Comparison of ENCODE assay signal across 9 cellular contexts in genomic region chr2:187553908-187554703, GRCh38. TPM values are rescaled to one million over a fixed set of nuclear protein-coding genes. Genes with fewer than 3 reads are reported as not detected.
A peak's percentile ranks its signal among the peaks of the same experiment; 100 is the strongest.
DNase-seq lines count a peak whose midpoint lies in the region; ATAC-seq and TF ChIP-seq lines count a peak whose summit lies in the region.
"Had no signal": no experiment of that assay in that cellular context is flagged by ENCODE, and none has a peak within 500 bp of the region (broad histone marks: within the 10 kb centered on the region; RNA-seq: fewer than 3 reads in every experiment).

Gene TFPI (minus strand): TSS chr2:187554435. CDS start chr2:187503768, 50,667 bp downstream.

- TF ChIP-seq CTCF in heart right ventricle (IDR thresholded peaks at IDR 0.05) = no peak

- H3K4me3 Mint-ChIP-seq in T-helper 1 cell treated with Interleukin-12 subunit alpha and Interleukin-12 subunit beta and Interleukin-4 antibody, amounts not matched to agents 30 μg/mL and 1 μg/mL, for 36 hours = peak within 1 kb of the TSS; percentile 29
- peak within 1 kb of the TSS; percentile 55 for H3K4me3 Mint-ChIP-seq in activated T-helper 2 cell treated with anti-CD3 and anti-CD28 coated beads, Interferon-gamma antibody, Interleukin-2, Interleukin-4, amounts not matched to agents 10 μg/mL and 5 μg/mL and 100 μg/mL, durations not matched to agents 14 hours and 24 hours and 36 hours (ENCODE audit: low read depth)

- no peaks in the 10 kb centered on the region for H3K36me3 ChIP-seq in heart right ventricle
- no peaks in the 10 kb centered on the region for H3K36me3 ChIP-seq in rectal smooth muscle tissue (ENCODE audit: control insufficient read depth, insufficient read depth, low read length)

- no peaks in the 10 kb centered on the region for H3K27me3 ChIP-seq in heart right ventricle
- H3K27me3 ChIP-seq in rectal smooth muscle tissue (ENCODE audit: control insufficient read depth, insufficient read depth, low read length) = no peaks in the 10 kb centered on the region

- H3K36me3 Mint-ChIP-seq in T-helper 1 cell treated with Interleukin-12 subunit alpha and Interleukin-12 subunit beta and Interleukin-4 antibody, amounts not matched to agents 30 μg/mL and 1 μg/mL, for 36 hours (ENCODE audit: low read depth) = no peaks in the 10 kb centered on the region
- H3K36me3 Mint-ChIP-seq in activated T-helper 2 cell treated with anti-CD3 and anti-CD28 coated beads, Interferon-gamma antibody, Interleukin-2, Interleukin-4, amounts not matched to agents 10 μg/mL and 5 μg/mL and 100 μg/mL, durations not matched to agents 14 hours and 24 hours and 36 hours (ENCODE audit: low read depth) = no peaks in the 10 kb centered on the region
- H3K36me3 Mint-ChIP-seq: CD4-positive, CD25-positive, alpha-beta regulatory T cell had no signal

- H3K9me3 ChIP-seq in heart right ventricle = no peaks in the 10 kb centered on the region

- intact Hi-C loops in activated T-helper 2 cell treated with anti-CD3 and anti-CD28 coated beads, Interferon-gamma antibody, Interleukin-2, Interleukin-4, amounts not matched to agents 10 μg/mL and 5 μg/mL and 100 μg/mL, durations not matched to agents 14 hours and 24 hours and 36 hours (cut with micrococcal nuclease) = loop anchor here (1.0 to 2.0 kb wide), 2 partner anchors 32 to 43 kb away; no protein-coding TSS in a partner anchor
- intact Hi-C loops in heart right ventricle (cut with DNase I) = no loop called here

- H3K27me3 Mint-ChIP-seq in T-helper 1 cell treated with Interleukin-12 subunit alpha and Interleukin-12 subunit beta and Interleukin-4 antibody, amounts not matched to agents 30 μg/mL and 1 μg/mL, for 36 hours (ENCODE audit: low read depth) = peaks cover 1% of the 10 kb centered on the region
- H3K27me3 Mint-ChIP-seq in activated T-helper 2 cell treated with anti-CD3 and anti-CD28 coated beads, Interferon-gamma antibody, Interleukin-2, Interleukin-4, amounts not matched to agents 10 μg/mL and 5 μg/mL and 100 μg/mL, durations not matched to agents 14 hours and 24 hours and 36 hours (ENCODE audit: low read depth) = peaks cover 11% of the 10 kb centered on the region
- H3K27me3 Mint-ChIP-seq: CD4-positive, CD25-positive, alpha-beta regulatory T cell had no signal

- peaks cover 4% of the 10 kb centered on the region for H3K9me3 Mint-ChIP-seq in T-helper 1 cell treated with Interleukin-12 subunit alpha and Interleukin-12 subunit beta and Interleukin-4 antibody, amounts not matched to agents 30 μg/mL and 1 μg/mL, for 36 hours
- no peaks in the 10 kb centered on the region for H3K9me3 Mint-ChIP-seq in activated T-helper 2 cell treated with anti-CD3 and anti-CD28 coated beads, Interferon-gamma antibody, Interleukin-2, Interleukin-4, amounts not matched to agents 10 μg/mL and 5 μg/mL and 100 μg/mL, durations not matched to agents 14 hours and 24 hours and 36 hours

- H3K27ac ChIP-seq in heart right ventricle (peak within 1 kb of the TSS in 9 of 10 donors; percentile 44 to 86 (median 76)), rectal smooth muscle tissue (ENCODE audit: low read depth, low read length) (peak within 1 kb of the TSS; percentile 8)

- H3K4me1 Mint-ChIP-seq in T-helper 1 cell treated with Interleukin-12 subunit alpha and Interleukin-12 subunit beta and Interleukin-4 antibody, amounts not matched to agents 30 μg/mL and 1 μg/mL, for 36 hours (ENCODE audit: low read depth) = peaks cover 8% of the 10 kb centered on the region
- peaks cover 12% of the 10 kb centered on the region for H3K4me1 Mint-ChIP-seq in activated T-helper 2 cell treated with anti-CD3 and anti-CD28 coated beads, Interferon-gamma antibody, Interleukin-2, Interleukin-4, amounts not matched to agents 10 μg/mL and 5 μg/mL and 100 μg/mL, durations not matched to agents 14 hours and 24 hours and 36 hours (ENCODE audit: low read depth)

- H3K9ac ChIP-seq in rectal smooth muscle tissue (ENCODE audit: low read length) = no peak within 1 kb of the TSS

- peak in 7 of 8 donors; percentile 33 to 92 (median 91) for ATAC-seq in heart right ventricle

- WGBS in heart right ventricle, 2 donors = 18 to 24% methylated on average over 9 of the region's 9 CpGs

- peaks cover 0 to 24% (median 6%) of the 10 kb centered on the region in 9 donors for H3K4me1 ChIP-seq in heart right ventricle
- no peaks in the 10 kb centered on the region for H3K4me1 ChIP-seq in rectal smooth muscle tissue (ENCODE audit: control insufficient read depth, insufficient read depth, low read length)

- peak within 1 kb of the TSS in 9 of 10 donors; percentile 33 to 61 (median 56) for H3K4me3 ChIP-seq in heart right ventricle
- H3K4me3 ChIP-seq in rectal smooth muscle tissue (ENCODE audit: low read length) = peak within 1 kb of the TSS; percentile 26

- no peak within 1 kb of the TSS for H3K27ac Mint-ChIP-seq in T-helper 1 cell treated with Interleukin-12 subunit alpha and Interleukin-12 subunit beta and Interleukin-4 antibody, amounts not matched to agents 30 μg/mL and 1 μg/mL, for 36 hours
- peak within 1 kb of the TSS; percentile 42 for H3K27ac Mint-ChIP-seq in activated T-helper 2 cell treated with anti-CD3 and anti-CD28 coated beads, Interferon-gamma antibody, Interleukin-2, Interleukin-4, amounts not matched to agents 10 μg/mL and 5 μg/mL and 100 μg/mL, durations not matched to agents 14 hours and 24 hours and 36 hours
- H3K27ac Mint-ChIP-seq: CD4-positive, CD25-positive, alpha-beta regulatory T cell had no signal

- DNase-seq in T-helper 1 cell (no peak), heart right ventricle (peak in 1 of 2 donors; percentile 41), NCI-H2227 (lab: John Stamatoyannopoulos, UW; ENCODE audit: unreplicated experiment) (no peak), amniotic stem cell (lab: John Stamatoyannopoulos, UW) (no peak), OCI-M2 (lab: John Stamatoyannopoulos, UW; ENCODE audit: unreplicated experiment) (no peak)
- no peak for DNase-seq in activated T-helper 2 cell treated with anti-CD3 and anti-CD28 coated beads, Interferon-gamma antibody, Interleukin-2, Interleukin-4, amounts not matched to agents 10 μg/mL and 5 μg/mL and 100 μg/mL, durations not matched to agents 14 hours and 24 hours and 36 hours (ENCODE audit: low spot score)
- DNase-seq: CD4-positive, CD25-positive, alpha-beta regulatory T cell had no signal

RNA-seq across cellular contexts. Expression of gene TFPI, which starts in this region (rescaled TPM):
- total RNA-seq in activated T-helper 2 cell treated with anti-CD3 and anti-CD28 coated beads, Interferon-gamma antibody, Interleukin-2, Interleukin-4, amounts not matched to agents 10 μg/mL and 5 μg/mL and 100 μg/mL, durations not matched to agents 14 hours and 24 hours and 36 hours = 0.41 and 0.50 TPM in 2 replicates
- 10 to 100 TPM; 12.6 to 51.0 (median 19.3) TPM for total RNA-seq in heart right ventricle
- polyA plus RNA-seq in heart right ventricle = 10 to 100 TPM; 27.1 to 32.0 TPM
- polyA plus RNA-seq: CD4-positive, CD25-positive, alpha-beta regulatory T cell had no signal
